8 cellular contexts compared by ENCODE assay signal in the genomic region with DNA sequence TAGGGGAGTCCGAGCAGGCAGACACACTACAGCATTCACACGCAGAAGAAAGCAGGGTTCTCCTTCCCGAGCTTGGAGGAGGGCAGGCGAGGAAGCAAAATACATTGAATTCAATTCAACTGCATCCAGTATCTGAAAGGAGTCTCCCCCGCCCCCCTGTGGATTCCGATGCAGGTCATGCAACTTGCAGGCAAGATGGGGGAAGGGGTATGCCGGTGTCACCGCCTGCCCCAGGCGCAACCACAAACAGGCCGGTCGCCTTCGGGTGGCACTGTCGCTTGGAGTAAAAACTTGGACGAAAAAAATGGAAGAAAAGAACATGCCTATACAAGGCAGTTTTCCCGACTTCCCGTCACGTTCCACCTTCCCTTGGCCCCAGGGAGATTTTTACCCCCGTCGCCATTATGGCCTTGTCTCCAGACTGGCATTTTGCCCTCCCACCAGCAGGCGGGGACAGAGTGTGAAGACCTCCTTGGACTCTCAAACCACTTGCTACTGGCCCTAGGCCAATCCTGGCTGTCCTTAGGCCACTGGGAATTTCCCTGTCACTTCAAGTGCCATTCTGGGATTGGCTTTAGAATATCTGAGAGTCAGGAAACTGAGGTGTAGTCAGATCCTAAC. TPM values are rescaled to one million over a fixed set of nuclear protein-coding genes. Genes with fewer than 3 reads are reported as not detected.
A peak's percentile ranks its signal among the peaks of the same experiment; 100 is the strongest.
DNase-seq lines count a peak whose midpoint lies in the region; ATAC-seq and TF ChIP-seq lines count a peak whose summit lies in the region.

No MANE protein-coding gene starts in this region.

- H3K27ac ChIP-seq in breast epithelium (no peak overlapping the region), iPS DF 6.9 (ENCODE audit: low read length) (no peak overlapping the region), tibial nerve (peak overlapping the region in 3 of 4 donors; percentile 15 to 77 (median 25))

- H3K9me3 ChIP-seq in breast epithelium (no peaks in the 10 kb centered on the region), iPS DF 6.9 (ENCODE audit: control insufficient read depth, insufficient read depth, low read length) (no peaks in the 10 kb centered on the region), tibial nerve (no peaks in the 10 kb centered on the region)

- peaks cover 54% of the 10 kb centered on the region for H3K27me3 Mint-ChIP-seq in MCF 10A (ENCODE audit: insufficient read depth, unreplicated experiment)
- H3K27me3 Mint-ChIP-seq in activated CD8-positive, alpha-beta T cell treated with anti-CD3 and anti-CD28 coated beads for 36 hours = peaks cover 59% of the 10 kb centered on the region

- no peak overlapping the region for H3K4me3 Mint-ChIP-seq in MCF 10A (ENCODE audit: unreplicated experiment)
- no peak overlapping the region for H3K4me3 Mint-ChIP-seq in activated CD8-positive, alpha-beta T cell treated with anti-CD3 and anti-CD28 coated beads for 36 hours

- DNase-seq in breast epithelium (ENCODE audit: low spot score in 2 of 2) (peak in 1 of 2 donors; percentile 59), MCF 10A (ENCODE audit: unreplicated experiment) (no peak), iPS DF 6.9 (ENCODE audit: low read depth, low spot score) (peak; percentile 74), tibial nerve (ENCODE audit: low spot score in 2 of 2) (no peak), GOT3 (lab: John Stamatoyannopoulos, UW) (no peak)
- DNase-seq in activated CD8-positive, alpha-beta T cell treated with anti-CD3 and anti-CD28 coated beads for 36 hours = peak; percentile 27
- no peak for DNase-seq in stimulated activated CD4-positive, alpha-beta T cell treated with anti-CD3 and anti-CD28 coated beads, Interleukin-4, amount 100 ng/mL, for 24 hours

- no peaks in the 10 kb centered on the region for H3K9me3 Mint-ChIP-seq in MCF 10A (ENCODE audit: unreplicated experiment)
- no peaks in the 10 kb centered on the region for H3K9me3 Mint-ChIP-seq in activated CD8-positive, alpha-beta T cell treated with anti-CD3 and anti-CD28 coated beads for 36 hours

- H3K4me3 ChIP-seq in breast epithelium = peak overlapping the region; percentile 37 to 69 (median 57)
- peak overlapping the region; percentile 79; the same call in 1 of the 2 replicates for H3K4me3 ChIP-seq in iPS DF 6.9 (ENCODE audit: low read length)
- peak overlapping the region; percentile 40 to 70 (median 52) for H3K4me3 ChIP-seq in tibial nerve

- intact Hi-C loops in breast epithelium (cut with DNase I; ENCODE audit: low total_unique reads) (no loop called here), MCF 10A (cut with micrococcal nuclease) (no loop called here)
- intact Hi-C loops in activated CD8-positive, alpha-beta T cell treated with anti-CD3 and anti-CD28 coated beads for 36 hours (cut with micrococcal nuclease) = no loop called here

- WGBS in iPS DF 6.9 (ENCODE audit: insufficient coverage, insufficient read length) = no CpG with 5 or more reads among the region's 20 CpGs
- WGBS in tibial nerve, 2 donors = 4 to 5% methylated on average over 20 of the region's 20 CpGs

- no TSS peak for BruUV-seq in MCF 10A (replicated peaks; lab: Mats Ljungman, UMichigan)

- no peaks in the 10 kb centered on the region for H3K36me3 Mint-ChIP-seq in MCF 10A (ENCODE audit: insufficient read depth, unreplicated experiment)
- H3K36me3 Mint-ChIP-seq in activated CD8-positive, alpha-beta T cell treated with anti-CD3 and anti-CD28 coated beads for 36 hours (ENCODE audit: low read depth) = no peaks in the 10 kb centered on the region

- no peaks in the 10 kb centered on the region for H3K4me1 Mint-ChIP-seq in MCF 10A (ENCODE audit: insufficient read depth, unreplicated experiment)
- H3K4me1 Mint-ChIP-seq in activated CD8-positive, alpha-beta T cell treated with anti-CD3 and anti-CD28 coated beads for 36 hours (ENCODE audit: low read depth) = peaks cover 19% of the 10 kb centered on the region

- no peak for TF ChIP-seq EP300 in tibial nerve (IDR thresholded peaks at IDR 0.05)

- H3K4me1 ChIP-seq in breast epithelium (peaks cover 4% of the 10 kb centered on the region in 2 donors), iPS DF 6.9 (ENCODE audit: control insufficient read depth, insufficient read depth, low read length) (0 out of 2 replicates have a peak, but pooled peaks cover 1% of the 10 kb centered on the region), tibial nerve (peaks cover 0 to 47% (median 2%) of the 10 kb centered on the region in 4 donors)

- H3K36me3 ChIP-seq in breast epithelium = no peaks in the 10 kb centered on the region
- no peaks in the 10 kb centered on the region for H3K36me3 ChIP-seq in iPS DF 6.9 (ENCODE audit: control insufficient read depth, insufficient read depth, low read length)
- H3K36me3 ChIP-seq in tibial nerve = no peaks in the 10 kb centered on the region

- no peak for ATAC-seq in activated CD8-positive, alpha-beta T cell treated with anti-CD3 and anti-CD28 coated beads for 36 hours
- no peak for ATAC-seq in HG03432 (IDR thresholded peaks at IDR 0.05; ENCODE audit: unreplicated experiment)

- TF ChIP-seq POLR2A in breast epithelium (IDR thresholded peaks at IDR 0.05) (no peak), tibial nerve (IDR thresholded peaks at IDR 0.05) (no peak)

- H3K27me3 ChIP-seq in breast epithelium = peaks cover 0 to 35% of the 10 kb centered on the region in 2 donors
- peaks cover 22% of the 10 kb centered on the region for H3K27me3 ChIP-seq in iPS DF 6.9 (ENCODE audit: control insufficient read depth, insufficient read depth, low read length)
- H3K27me3 ChIP-seq in tibial nerve = peaks cover 0 to 10% of the 10 kb centered on the region in 2 donors

- CTCF ChIA-PET in MCF 10A (lab: Yijun Ruan, JAX) = interaction anchor here (1.0 to 1.2 kb wide), 2 partner anchors 11 to 16 kb away, joined by 3 to 11 read pairs; no protein-coding TSS in a partner anchor
- CTCF ChIA-PET in activated CD8-positive, alpha-beta T cell treated with anti-CD3 and anti-CD28 coated beads for 36 hours (lab: Charles Lee) = interaction anchor here (0.7 to 1.0 kb wide), 3 partner anchors 11 to 89 kb away, joined by 3 read pairs; no protein-coding TSS in a partner anchor

- POLR2A ChIA-PET in MCF 10A (lab: Yijun Ruan, JAX) = no interaction called here
- POLR2A ChIA-PET in activated CD8-positive, alpha-beta T cell treated with anti-CD3 and anti-CD28 coated beads for 36 hours (lab: Charles Lee) = no interaction called here

- TF ChIP-seq CTCF in breast epithelium (IDR thresholded peaks at IDR 0.05) = no peak
- no peak for TF ChIP-seq CTCF in MCF 10A (IDR thresholded peaks at IDR 0.05; ENCODE audit: unreplicated experiment)
- TF ChIP-seq CTCF in activated CD8-positive, alpha-beta T cell treated with anti-CD3 and anti-CD28 coated beads for 36 hours (IDR thresholded peaks at IDR 0.05) = no peak
- TF ChIP-seq CTCF in tibial nerve (IDR thresholded peaks at IDR 0.05) = peak in 4 of 5 experiments; percentile 14 to 32 (median 26)

- H3K27ac Mint-ChIP-seq in MCF 10A (ENCODE audit: low read depth, unreplicated experiment) = no peak overlapping the region
- no peak overlapping the region for H3K27ac Mint-ChIP-seq in activated CD8-positive, alpha-beta T cell treated with anti-CD3 and anti-CD28 coated beads for 36 hours

RNA-seq across cellular contexts. Expression of gene NTRK3, which starts 1.6 kb away (rescaled TPM):
- total RNA-seq in breast epithelium (10 to 100 TPM in 2 of 3 donors, 1 to 10 TPM in 1; 1.9 to 23.6 (median 13.8) TPM), MCF 10A (2022) (not detected in 2 replicates), tibial nerve (10 to 100 TPM; 53.4 to 85.9 (median 83.6) TPM)
- not detected for total RNA-seq in activated CD8-positive, alpha-beta T cell treated with anti-CD3 and anti-CD28 coated beads for 36 hours

Comparison
In these comparisons a context has a peak if more than half of its experiments do, and no peak if none do; other contexts are left out.
1. DNase-seq: peak in activated CD8-positive, alpha-beta T cell treated with anti-CD3 and anti-CD28 coated beads for 36 hours (single experiment) and iPS DF 6.9 (single experiment); none in MCF 10A (single experiment), tibial nerve (0 of 2), GOT3 (single experiment) and stimulated activated CD4-positive, alpha-beta T cell treated with anti-CD3 and anti-CD28 coated beads, Interleukin-4, amount 100 ng/mL, for 24 hours (single experiment).
2. H3K27ac ChIP-seq: peak in tibial nerve (3 of 4); none in breast epithelium (0 of 2) and iPS DF 6.9 (single experiment).
3. CTCF ChIP-seq: peak in tibial nerve (4 of 5); none in breast epithelium (0 of 3), MCF 10A (single experiment) and activated CD8-positive, alpha-beta T cell treated with anti-CD3 and anti-CD28 coated beads for 36 hours (single experiment).
4. Peak in every context shown above with its lines, with median percentiles within 50 percentile points of each other: H3K4me3 ChIP-seq.